In genomic region chr19:3762501-3763459, GRCh38 we compare ENCODE assay signal across 1 cellular context.
TF ChIP-seq lines count a peak whose summit lies in the region.

TSS of gene MRPL54 (plus strand) at chr19:3762682. CDS start at chr19:3762701, 19 bp downstream.

TF ChIP-seq in HEK293, 187 proteins besides CTCF, POLR2A, EP300 and RAD21 (continued from another document):
- TF ChIP-seq, protein P1, sequence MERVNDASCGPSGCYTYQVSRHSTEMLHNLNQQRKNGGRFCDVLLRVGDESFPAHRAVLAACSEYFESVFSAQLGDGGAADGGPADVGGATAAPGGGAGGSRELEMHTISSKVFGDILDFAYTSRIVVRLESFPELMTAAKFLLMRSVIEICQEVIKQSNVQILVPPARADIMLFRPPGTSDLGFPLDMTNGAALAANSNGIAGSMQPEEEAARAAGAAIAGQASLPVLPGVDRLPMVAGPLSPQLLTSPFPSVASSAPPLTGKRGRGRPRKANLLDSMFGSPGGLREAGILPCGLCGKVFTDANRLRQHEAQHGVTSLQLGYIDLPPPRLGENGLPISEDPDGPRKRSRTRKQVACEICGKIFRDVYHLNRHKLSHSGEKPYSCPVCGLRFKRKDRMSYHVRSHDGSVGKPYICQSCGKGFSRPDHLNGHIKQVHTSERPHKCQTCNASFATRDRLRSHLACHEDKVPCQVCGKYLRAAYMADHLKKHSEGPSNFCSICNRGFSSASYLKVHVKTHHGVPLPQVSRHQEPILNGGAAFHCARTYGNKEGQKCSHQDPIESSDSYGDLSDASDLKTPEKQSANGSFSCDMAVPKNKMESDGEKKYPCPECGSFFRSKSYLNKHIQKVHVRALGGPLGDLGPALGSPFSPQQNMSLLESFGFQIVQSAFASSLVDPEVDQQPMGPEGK (tag by site-specific recombination; IDR thresholded peaks at IDR 0.05), result peak; percentile 95
- TF ChIP-seq, protein P2, sequence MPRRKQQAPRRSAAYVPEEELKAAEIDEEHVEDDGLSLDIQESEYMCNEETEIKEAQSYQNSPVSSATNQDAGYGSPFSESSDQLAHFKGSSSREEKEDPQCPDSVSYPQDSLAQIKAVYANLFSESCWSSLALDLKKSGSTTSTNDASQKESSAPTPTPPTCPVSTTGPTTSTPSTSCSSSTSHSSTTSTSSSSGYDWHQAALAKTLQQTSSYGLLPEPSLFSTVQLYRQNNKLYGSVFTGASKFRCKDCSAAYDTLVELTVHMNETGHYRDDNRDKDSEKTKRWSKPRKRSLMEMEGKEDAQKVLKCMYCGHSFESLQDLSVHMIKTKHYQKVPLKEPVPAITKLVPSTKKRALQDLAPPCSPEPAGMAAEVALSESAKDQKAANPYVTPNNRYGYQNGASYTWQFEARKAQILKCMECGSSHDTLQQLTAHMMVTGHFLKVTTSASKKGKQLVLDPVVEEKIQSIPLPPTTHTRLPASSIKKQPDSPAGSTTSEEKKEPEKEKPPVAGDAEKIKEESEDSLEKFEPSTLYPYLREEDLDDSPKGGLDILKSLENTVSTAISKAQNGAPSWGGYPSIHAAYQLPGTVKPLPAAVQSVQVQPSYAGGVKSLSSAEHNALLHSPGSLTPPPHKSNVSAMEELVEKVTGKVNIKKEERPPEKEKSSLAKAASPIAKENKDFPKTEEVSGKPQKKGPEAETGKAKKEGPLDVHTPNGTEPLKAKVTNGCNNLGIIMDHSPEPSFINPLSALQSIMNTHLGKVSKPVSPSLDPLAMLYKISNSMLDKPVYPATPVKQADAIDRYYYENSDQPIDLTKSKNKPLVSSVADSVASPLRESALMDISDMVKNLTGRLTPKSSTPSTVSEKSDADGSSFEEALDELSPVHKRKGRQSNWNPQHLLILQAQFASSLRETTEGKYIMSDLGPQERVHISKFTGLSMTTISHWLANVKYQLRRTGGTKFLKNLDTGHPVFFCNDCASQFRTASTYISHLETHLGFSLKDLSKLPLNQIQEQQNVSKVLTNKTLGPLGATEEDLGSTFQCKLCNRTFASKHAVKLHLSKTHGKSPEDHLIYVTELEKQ (tag by site-specific recombination; IDR thresholded peaks at IDR 0.05; ENCODE audit: borderline replicate concordance), result no peak
- TF ChIP-seq, protein P3, sequence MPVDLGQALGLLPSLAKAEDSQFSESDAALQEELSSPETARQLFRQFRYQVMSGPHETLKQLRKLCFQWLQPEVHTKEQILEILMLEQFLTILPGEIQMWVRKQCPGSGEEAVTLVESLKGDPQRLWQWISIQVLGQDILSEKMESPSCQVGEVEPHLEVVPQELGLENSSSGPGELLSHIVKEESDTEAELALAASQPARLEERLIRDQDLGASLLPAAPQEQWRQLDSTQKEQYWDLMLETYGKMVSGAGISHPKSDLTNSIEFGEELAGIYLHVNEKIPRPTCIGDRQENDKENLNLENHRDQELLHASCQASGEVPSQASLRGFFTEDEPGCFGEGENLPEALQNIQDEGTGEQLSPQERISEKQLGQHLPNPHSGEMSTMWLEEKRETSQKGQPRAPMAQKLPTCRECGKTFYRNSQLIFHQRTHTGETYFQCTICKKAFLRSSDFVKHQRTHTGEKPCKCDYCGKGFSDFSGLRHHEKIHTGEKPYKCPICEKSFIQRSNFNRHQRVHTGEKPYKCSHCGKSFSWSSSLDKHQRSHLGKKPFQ (tag by site-specific recombination; IDR thresholded peaks at IDR 0.05), result no peak
- TF ChIP-seq, protein P4, sequence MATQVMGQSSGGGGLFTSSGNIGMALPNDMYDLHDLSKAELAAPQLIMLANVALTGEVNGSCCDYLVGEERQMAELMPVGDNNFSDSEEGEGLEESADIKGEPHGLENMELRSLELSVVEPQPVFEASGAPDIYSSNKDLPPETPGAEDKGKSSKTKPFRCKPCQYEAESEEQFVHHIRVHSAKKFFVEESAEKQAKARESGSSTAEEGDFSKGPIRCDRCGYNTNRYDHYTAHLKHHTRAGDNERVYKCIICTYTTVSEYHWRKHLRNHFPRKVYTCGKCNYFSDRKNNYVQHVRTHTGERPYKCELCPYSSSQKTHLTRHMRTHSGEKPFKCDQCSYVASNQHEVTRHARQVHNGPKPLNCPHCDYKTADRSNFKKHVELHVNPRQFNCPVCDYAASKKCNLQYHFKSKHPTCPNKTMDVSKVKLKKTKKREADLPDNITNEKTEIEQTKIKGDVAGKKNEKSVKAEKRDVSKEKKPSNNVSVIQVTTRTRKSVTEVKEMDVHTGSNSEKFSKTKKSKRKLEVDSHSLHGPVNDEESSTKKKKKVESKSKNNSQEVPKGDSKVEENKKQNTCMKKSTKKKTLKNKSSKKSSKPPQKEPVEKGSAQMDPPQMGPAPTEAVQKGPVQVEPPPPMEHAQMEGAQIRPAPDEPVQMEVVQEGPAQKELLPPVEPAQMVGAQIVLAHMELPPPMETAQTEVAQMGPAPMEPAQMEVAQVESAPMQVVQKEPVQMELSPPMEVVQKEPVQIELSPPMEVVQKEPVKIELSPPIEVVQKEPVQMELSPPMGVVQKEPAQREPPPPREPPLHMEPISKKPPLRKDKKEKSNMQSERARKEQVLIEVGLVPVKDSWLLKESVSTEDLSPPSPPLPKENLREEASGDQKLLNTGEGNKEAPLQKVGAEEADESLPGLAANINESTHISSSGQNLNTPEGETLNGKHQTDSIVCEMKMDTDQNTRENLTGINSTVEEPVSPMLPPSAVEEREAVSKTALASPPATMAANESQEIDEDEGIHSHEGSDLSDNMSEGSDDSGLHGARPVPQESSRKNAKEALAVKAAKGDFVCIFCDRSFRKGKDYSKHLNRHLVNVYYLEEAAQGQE (tag by site-specific recombination; IDR thresholded peaks at IDR 0.05), result no peak
- TF ChIP-seq MYNN (tag by site-specific recombination; IDR thresholded peaks at IDR 0.05; ENCODE audit: borderline replicate concordance), result no peak
- TF ChIP-seq ZNF529 (tag by site-specific recombination; IDR thresholded peaks at IDR 0.05; ENCODE audit: insufficient replicate concordance), result no peak
- TF ChIP-seq ZNF426 (tag by site-specific recombination; IDR thresholded peaks at IDR 0.05), result no peak
- TF ChIP-seq ZNF121 (tag by site-specific recombination; IDR thresholded peaks at IDR 0.05), result no peak
- TF ChIP-seq ZNF341 (tag by site-specific recombination; IDR thresholded peaks at IDR 0.05; ENCODE audit: low read depth), result peak; percentile 30; the same call in 1 of the 2 replicates
- TF ChIP-seq HOXA7 (CRISPR knock-in tag; IDR thresholded peaks at IDR 0.05; ENCODE audit: borderline replicate concordance), result no peak
- TF ChIP-seq, protein P5, sequence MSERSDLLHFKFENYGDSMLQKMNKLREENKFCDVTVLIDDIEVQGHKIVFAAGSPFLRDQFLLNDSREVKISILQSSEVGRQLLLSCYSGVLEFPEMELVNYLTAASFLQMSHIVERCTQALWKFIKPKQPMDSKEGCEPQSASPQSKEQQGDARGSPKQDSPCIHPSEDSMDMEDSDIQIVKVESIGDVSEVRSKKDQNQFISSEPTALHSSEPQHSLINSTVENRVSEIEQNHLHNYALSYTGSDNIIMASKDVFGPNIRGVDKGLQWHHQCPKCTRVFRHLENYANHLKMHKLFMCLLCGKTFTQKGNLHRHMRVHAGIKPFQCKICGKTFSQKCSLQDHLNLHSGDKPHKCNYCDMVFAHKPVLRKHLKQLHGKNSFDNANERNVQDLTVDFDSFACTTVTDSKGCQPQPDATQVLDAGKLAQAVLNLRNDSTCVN (tag by site-specific recombination; optimal IDR thresholded peaks at IDR 0.05), result peak; percentile 46
- TF ChIP-seq PRDM10 (tag by site-specific recombination; IDR thresholded peaks at IDR 0.05), result peak; percentile 82; the same call in 1 of the 2 replicates
- TF ChIP-seq ZNF777 (tag by site-specific recombination; IDR thresholded peaks at IDR 0.05; ENCODE audit: borderline replicate concordance), result no peak
- no peak for TF ChIP-seq ZNF398 (tag by site-specific recombination; IDR thresholded peaks at IDR 0.05)
- TF ChIP-seq ZXDB (tag by site-specific recombination; IDR thresholded peaks at IDR 0.05), result peak; percentile 85
- no peak for TF ChIP-seq ZNF707 (tag by site-specific recombination; IDR thresholded peaks at IDR 0.05)
- TF ChIP-seq ZNF174 (tag by site-specific recombination; IDR thresholded peaks at IDR 0.05), result no peak
- TF ChIP-seq, protein P6, sequence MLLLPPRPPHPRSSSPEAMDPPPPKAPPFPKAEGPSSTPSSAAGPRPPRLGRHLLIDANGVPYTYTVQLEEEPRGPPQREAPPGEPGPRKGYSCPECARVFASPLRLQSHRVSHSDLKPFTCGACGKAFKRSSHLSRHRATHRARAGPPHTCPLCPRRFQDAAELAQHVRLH (tag by site-specific recombination; IDR thresholded peaks at IDR 0.05), result peak; percentile 56; the same call in 1 of the 2 replicates
- peak; percentile 56; the same call in 1 of the 2 replicates for TF ChIP-seq IKZF3 (tag by site-specific recombination; IDR thresholded peaks at IDR 0.05)
- no peak for TF ChIP-seq BCL11B (tag by site-specific recombination; IDR thresholded peaks at IDR 0.05; ENCODE audit: low read depth)
- TF ChIP-seq, protein P7, sequence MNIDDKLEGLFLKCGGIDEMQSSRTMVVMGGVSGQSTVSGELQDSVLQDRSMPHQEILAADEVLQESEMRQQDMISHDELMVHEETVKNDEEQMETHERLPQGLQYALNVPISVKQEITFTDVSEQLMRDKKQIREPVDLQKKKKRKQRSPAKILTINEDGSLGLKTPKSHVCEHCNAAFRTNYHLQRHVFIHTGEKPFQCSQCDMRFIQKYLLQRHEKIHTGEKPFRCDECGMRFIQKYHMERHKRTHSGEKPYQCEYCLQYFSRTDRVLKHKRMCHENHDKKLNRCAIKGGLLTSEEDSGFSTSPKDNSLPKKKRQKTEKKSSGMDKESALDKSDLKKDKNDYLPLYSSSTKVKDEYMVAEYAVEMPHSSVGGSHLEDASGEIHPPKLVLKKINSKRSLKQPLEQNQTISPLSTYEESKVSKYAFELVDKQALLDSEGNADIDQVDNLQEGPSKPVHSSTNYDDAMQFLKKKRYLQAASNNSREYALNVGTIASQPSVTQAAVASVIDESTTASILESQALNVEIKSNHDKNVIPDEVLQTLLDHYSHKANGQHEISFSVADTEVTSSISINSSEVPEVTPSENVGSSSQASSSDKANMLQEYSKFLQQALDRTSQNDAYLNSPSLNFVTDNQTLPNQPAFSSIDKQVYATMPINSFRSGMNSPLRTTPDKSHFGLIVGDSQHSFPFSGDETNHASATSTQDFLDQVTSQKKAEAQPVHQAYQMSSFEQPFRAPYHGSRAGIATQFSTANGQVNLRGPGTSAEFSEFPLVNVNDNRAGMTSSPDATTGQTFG (tag by site-specific recombination; IDR thresholded peaks at IDR 0.05; ENCODE audit: borderline replicate concordance), result no peak
- no peak for TF ChIP-seq ZFP69B (tag by site-specific recombination; IDR thresholded peaks at IDR 0.05)
- no peak for TF ChIP-seq ZFP3 (tag by site-specific recombination; IDR thresholded peaks at IDR 0.05; ENCODE audit: low read depth)
